In genomic region chr1:234923626-234924025, GRCh38 we compare ENCODE assay signal across 10 cellular contexts.
"Had no signal": no experiment of that assay in that cellular context is flagged by ENCODE, and none has a peak within 500 bp of the region (broad histone marks: within the 10 kb centered on the region; RNA-seq: fewer than 3 reads in every experiment).

No MANE protein-coding gene starts in this region.

- H3K9me3 ChIP-seq: transverse colon had no signal

- H3K27ac Mint-ChIP-seq: activated CD4-positive, alpha-beta T cell treated with anti-CD3 and anti-CD28 coated beads for 36 hours; activated naive CD4-positive, alpha-beta T cell treated with anti-CD3 and anti-CD28 coated beads, Interleukin-2, amount 10 ng/mL, durations not matched to agents 7 days and 5 days; stimulated activated effector memory CD8-positive, alpha-beta T cell treated with anti-CD3 and anti-CD28 coated beads, Interleukin-12 subunit alpha, Interleukin-12 subunit beta, amount 100 ng/mL, for 72 hours had no signal

- H3K4me3 Mint-ChIP-seq: activated CD4-positive, alpha-beta T cell treated with anti-CD3 and anti-CD28 coated beads for 36 hours; activated naive CD4-positive, alpha-beta T cell treated with anti-CD3 and anti-CD28 coated beads, Interleukin-2, amount 10 ng/mL, durations not matched to agents 7 days and 5 days; effector memory CD8-positive, alpha-beta T cell; stimulated activated effector memory CD8-positive, alpha-beta T cell treated with anti-CD3 and anti-CD28 coated beads, Interleukin-12 subunit alpha, Interleukin-12 subunit beta, amount 100 ng/mL, for 72 hours had no signal

- H3K27me3 ChIP-seq: transverse colon had no signal

- H3K27me3 Mint-ChIP-seq: activated CD4-positive, alpha-beta T cell treated with anti-CD3 and anti-CD28 coated beads for 36 hours; activated naive CD4-positive, alpha-beta T cell treated with anti-CD3 and anti-CD28 coated beads, Interleukin-2, amount 10 ng/mL, durations not matched to agents 7 days and 5 days; effector memory CD8-positive, alpha-beta T cell had no signal

- H3K9me3 Mint-ChIP-seq: effector memory CD8-positive, alpha-beta T cell; stimulated activated effector memory CD8-positive, alpha-beta T cell treated with anti-CD3 and anti-CD28 coated beads, Interleukin-12 subunit alpha, Interleukin-12 subunit beta, amount 100 ng/mL, for 72 hours had no signal

- DNase-seq: activated CD4-positive, alpha-beta T cell treated with anti-CD3 and anti-CD28 coated beads for 36 hours; activated naive CD4-positive, alpha-beta T cell treated with anti-CD3 and anti-CD28 coated beads, Interleukin-2, amount 10 ng/mL, durations not matched to agents 7 days and 5 days; caudate nucleus; cortex of kidney; effector memory CD8-positive, alpha-beta T cell; hippocampal formation; retina; stimulated activated CD4-positive, alpha-beta T cell treated with anti-CD3 and anti-CD28 coated beads, Interleukin-15, amount 100 ng/mL, for 24 hours; transverse colon had no signal

- H3K36me3 ChIP-seq: transverse colon had no signal

- H3K36me3 Mint-ChIP-seq: activated naive CD4-positive, alpha-beta T cell treated with anti-CD3 and anti-CD28 coated beads, Interleukin-2, amount 10 ng/mL, durations not matched to agents 7 days and 5 days had no signal

- ATAC-seq: activated CD4-positive, alpha-beta T cell treated with anti-CD3 and anti-CD28 coated beads for 36 hours; effector memory CD8-positive, alpha-beta T cell; stimulated activated effector memory CD8-positive, alpha-beta T cell treated with anti-CD3 and anti-CD28 coated beads, Interleukin-12 subunit alpha, Interleukin-12 subunit beta, amount 100 ng/mL, for 72 hours had no signal

- H3K4me3 ChIP-seq: transverse colon had no signal
